ENCODE assay signal across 8 cellular contexts in the genomic region with DNA sequence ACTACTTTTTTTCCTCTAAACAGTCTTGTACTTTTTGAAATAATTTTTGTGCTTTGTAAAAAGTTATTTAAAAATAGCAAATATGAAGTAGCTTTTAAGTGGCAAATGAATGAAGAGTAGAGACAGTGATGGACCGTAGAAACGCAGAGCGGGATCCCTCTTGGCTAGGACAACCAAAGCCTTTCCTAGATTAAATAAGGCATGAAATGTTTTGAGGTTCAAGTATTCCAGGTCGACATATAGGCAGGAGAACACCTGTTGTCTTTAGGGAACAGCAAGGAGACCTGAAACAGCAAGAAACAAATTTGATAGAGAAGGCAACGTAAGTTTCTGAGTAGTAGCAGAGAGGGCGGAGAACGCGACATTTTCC. TPM values are rescaled to one million over a fixed set of nuclear protein-coding genes. Genes with fewer than 3 reads are reported as not detected.
DNase-seq lines count a peak whose midpoint lies in the region; ATAC-seq, FAIRE-seq and TF ChIP-seq lines count a peak whose summit lies in the region.

No MANE protein-coding gene starts in this region.

- H3K4me1 ChIP-seq in GM12878 (ENCODE audit: control insufficient read depth, insufficient read depth, low read length) = peaks cover 10% of the 10 kb centered on the region
- H3K4me1 ChIP-seq in lung (ENCODE audit: control insufficient read depth in 2 of 2, insufficient read depth in 2 of 2, low read length in 2 of 2) = peaks cover 8 to 9% of the 10 kb centered on the region in 2 donors
- peaks cover 0 to 33% (median 22%) of the 10 kb centered on the region in 4 donors for H3K4me1 ChIP-seq in tibial artery

- CTCF ChIA-PET in activated naive CD4-positive, alpha-beta T cell treated with anti-CD3 and anti-CD28 coated beads, Interleukin-2, amount 10 ng/mL, durations not matched to agents 7 days and 5 days (lab: Charles Lee) = interaction anchor here (0.8 to 2.5 kb wide), 11 partner anchors 9 to 299 kb away, joined by 3 to 20 read pairs (median 5); a partner anchor contains a TSS
- CTCF ChIA-PET in GM12878 (lab: Yijun Ruan, JAX) = interaction anchor here (0.8 to 3.2 kb wide), 18 partner anchors 10 to 320 kb away, joined by 3 to 24 read pairs (median 3); a partner anchor contains a TSS

- no peak for DNase-seq in activated naive CD4-positive, alpha-beta T cell treated with anti-CD3 and anti-CD28 coated beads, Interleukin-2, amount 10 ng/mL, durations not matched to agents 7 days and 5 days
- DNase-seq in activated naive CD4-positive, alpha-beta T cell treated with Interleukin-2 at 50 U/mL for 16 hours = no peak
- DNase-seq in GM12878 (ENCODE audit: low read depth, low spot score) (no peak), lung (ENCODE audit: low spot score) (no peak), tibial artery (no peak), head of caudate nucleus (no peak), retina (no peak), G401 (ENCODE audit: low spot score) (no peak)

- in situ Hi-C loops in GM12878 (cut with MboI) = no loop called here
- in situ Hi-C loops in G401 (cut with HindIII; ENCODE audit: low sequenced_read_pairs) = no loop called here

- H3K4me1 Mint-ChIP-seq in activated naive CD4-positive, alpha-beta T cell treated with anti-CD3 and anti-CD28 coated beads, Interleukin-2, amount 10 ng/mL, durations not matched to agents 7 days and 5 days = peaks cover 36% of the 10 kb centered on the region

- H3K79me2 ChIP-seq in GM12878 (ENCODE audit: control insufficient read depth, insufficient read depth, low read length) = peaks cover 46% of the 10 kb centered on the region

- POLR2A ChIA-PET in GM12878 (lab: Charles Lee) = interaction anchor here (0.6 to 2.9 kb wide), 5 partner anchors 13 to 548 kb away, joined by 4 to 19 read pairs (median 6); a partner anchor contains a TSS

- H4K20me1 ChIP-seq in GM12878 (ENCODE audit: control insufficient read depth, insufficient read depth) = no peaks in the 10 kb centered on the region

- peaks cover 3% of the 10 kb centered on the region for H3K27me3 Mint-ChIP-seq in activated naive CD4-positive, alpha-beta T cell treated with anti-CD3 and anti-CD28 coated beads, Interleukin-2, amount 10 ng/mL, durations not matched to agents 7 days and 5 days

- TF ChIP-seq RAD21 in GM12878 (IDR thresholded peaks at IDR 0.05; ENCODE audit: insufficient read depth, low read depth, low read length) = no peak

- H2AFZ ChIP-seq in GM12878 (ENCODE audit: control insufficient read depth, low read depth, low read length) = peak overlapping the region; percentile 100

- no peaks in the 10 kb centered on the region for H3K9me3 Mint-ChIP-seq in activated naive CD4-positive, alpha-beta T cell treated with anti-CD3 and anti-CD28 coated beads, Interleukin-2, amount 10 ng/mL, durations not matched to agents 7 days and 5 days

- no peak for TF ChIP-seq EP300 in GM12878 (IDR thresholded peaks at IDR 0.05; ENCODE audit: borderline replicate concordance in 1 of 2, control insufficient read depth in 1 of 2, low read depth in 2 of 2, low read length in 2 of 2)

- intact Hi-C loops in GM12878 (cut with micrococcal nuclease; ENCODE audit: unreplicated experiment) (loop anchor here (1.0 kb wide), 2 partner anchors 12 to 20 kb away; a partner anchor contains a TSS), tibial artery (cut with DNase I; ENCODE audit: low total_unique reads) (loop anchor here (1.0 kb wide), 1 partner anchor 20 kb away; a partner anchor contains a TSS), head of caudate nucleus (cut with DNase I) (loop anchor here (2.0 kb wide), 1 partner anchor 75 kb away; a partner anchor contains a TSS)

- H3K9me3 ChIP-seq in GM12878 (replicated peaks; ENCODE audit: control insufficient read depth, insufficient read depth, low read length) (no peaks in the 10 kb centered on the region), lung (ENCODE audit: control insufficient read depth in 2 of 2, insufficient read depth in 1 of 2, low read length in 1 of 2) (no peaks in the 10 kb centered on the region), tibial artery (no peaks in the 10 kb centered on the region)

- peak overlapping the region; percentile 93 for H3K4me3 ChIP-seq in GM12878
- no peak overlapping the region for H3K4me3 ChIP-seq in lung
- H3K4me3 ChIP-seq in tibial artery = peak overlapping the region; percentile 80 to 99

- 29% methylated on average over 8 of the region's 8 CpGs for WGBS in GM12878 (ENCODE audit: insufficient coverage, insufficient replicate concordance, low lambda C conversion rate, missing lambda C conversion rate)
- WGBS in lung, 2 donors = 23 to 28% methylated on average over 8 of the region's 8 CpGs

- H3K4me3 Mint-ChIP-seq in activated naive CD4-positive, alpha-beta T cell treated with anti-CD3 and anti-CD28 coated beads, Interleukin-2, amount 10 ng/mL, durations not matched to agents 7 days and 5 days = peak overlapping the region; percentile 94

- H3K36me3 Mint-ChIP-seq in activated naive CD4-positive, alpha-beta T cell treated with anti-CD3 and anti-CD28 coated beads, Interleukin-2, amount 10 ng/mL, durations not matched to agents 7 days and 5 days = peaks cover 9% of the 10 kb centered on the region

- no peak for ATAC-seq in GM12878
- ATAC-seq in lung (ENCODE audit: insufficient read depth, low FRiP score) = no peak

- H3K36me3 ChIP-seq in GM12878 (ENCODE audit: control insufficient read depth in 2 of 2, insufficient read depth in 2 of 2, low read length in 1 of 2) (peaks cover 0 to 3% of the 10 kb centered on the region in 2 experiments; a peak in 2 of 4 replicates), lung (ENCODE audit: control insufficient read depth in 2 of 2, insufficient read depth in 2 of 2, low read length in 2 of 2) (no peaks in the 10 kb centered on the region), tibial artery (no peaks in the 10 kb centered on the region)

- TF ChIP-seq POLR2A in GM12878 (IDR thresholded peaks at IDR 0.05; ENCODE audit: low read depth, low read length) = no peak

- H3K27ac Mint-ChIP-seq in activated naive CD4-positive, alpha-beta T cell treated with anti-CD3 and anti-CD28 coated beads, Interleukin-2, amount 10 ng/mL, durations not matched to agents 7 days and 5 days = peak overlapping the region; percentile 97

- peak overlapping the region; percentile 57; the same call in 1 of the 2 replicates for H3K9ac ChIP-seq in GM12878 (ENCODE audit: control insufficient read depth, insufficient read depth, low read length)

- no peak for TF ChIP-seq CTCF in GM12878 (IDR thresholded peaks at IDR 0.05 in 2 of 3, conservative IDR thresholded peaks at IDR 0.05 in 1 of 3; ENCODE audit: control insufficient read depth in 2 of 3, extremely low read depth in 1 of 3, insufficient read depth in 1 of 3, low read depth in 3 of 3, low read length in 3 of 3)
- TF ChIP-seq CTCF in lung (IDR thresholded peaks at IDR 0.05; ENCODE audit: control extremely low read depth, extremely low read depth) = no peak
- no peak for TF ChIP-seq CTCF in tibial artery (IDR thresholded peaks at IDR 0.05)

- no peak for FAIRE-seq in GM12878 (lab: Jason Lieb, UNC)

- H3K4me2 ChIP-seq in GM12878 (ENCODE audit: control insufficient read depth, insufficient read depth) = peak overlapping the region; percentile 89

- H3K27me3 ChIP-seq in GM12878 (replicated peaks in 1 of 2; ENCODE audit: control insufficient read depth in 2 of 2, insufficient read depth in 2 of 2, low read length in 1 of 2) = no peaks in the 10 kb centered on the region
- no peaks in the 10 kb centered on the region for H3K27me3 ChIP-seq in lung (ENCODE audit: control insufficient read depth, insufficient read depth)
- no peaks in the 10 kb centered on the region for H3K27me3 ChIP-seq in tibial artery

- RAD21 ChIA-PET in GM12878 (lab: Charles Lee; ENCODE audit: unreplicated experiment) = interaction anchor here (0.6 to 1.6 kb wide), 3 partner anchors 17 to 20 kb away, joined by 3 to 6 read pairs (median 3); a partner anchor contains a TSS

- SMC1A ChIA-PET in GM12878 (lab: Charles Lee; ENCODE audit: uncharacterized antibody, unreplicated experiment) = interaction anchor here (0.8 to 3.0 kb wide), 10 partner anchors 8 to 219 kb away, joined by 3 to 16 read pairs (median 4); a partner anchor contains a TSS

- peak overlapping the region; percentile 50; the same call in 1 of the 2 replicates for H3K27ac ChIP-seq in GM12878 (ENCODE audit: control insufficient read depth, insufficient read depth)
- H3K27ac ChIP-seq in lung (ENCODE audit: low read depth in 1 of 2, low read length in 1 of 2) = peak overlapping the region; percentile 14 to 79
- peak overlapping the region; percentile 90 to 94 for H3K27ac ChIP-seq in tibial artery

- BruUV-seq in GM12878 (replicated peaks; lab: Mats Ljungman, UMichigan) = no TSS peak

RNA-seq across cellular contexts. Expression of a gene that starts 0.7 kb away (rescaled TPM):
- 71.3 and 80.3 TPM in 2 replicates for total RNA-seq in GM12878 (2013; cell fraction: nucleolus; rRNA removed)
- total RNA-seq in GM12878 (2014; rRNA removed) (23.4 and 25.1 TPM in 2 replicates), GM12878 (2014; rRNA removed; fragmentation: Illumina TruSeq; extraction: Trizol) (18.7 and 19.2 TPM in 2 replicates), GM12878 (2021) (59.6 and 69.8 TPM in 2 replicates), lung (10 to 100 TPM; 19.3 to 42.1 TPM)
- polyA plus RNA-seq in GM12878 (2011; ENCODE audit: low read depth) = 22.2 TPM
- polyA plus RNA-seq in GM12878 (2011; rRNA removed) (9.6 and 22.3 TPM in 2 replicates), GM12878 (2014; fragmentation: Illumina TruSeq; extraction: Trizol) (42.1 and 55.9 TPM in 2 replicates), GM12878 (2014; fragmentation: Nextera tagmentation; extraction: Ambion mirVana) (10 to 100 TPM; 13.1 to 15.2 TPM), GM12878 (2014; rRNA removed) (44.1 and 54.3 TPM in 2 replicates), GM12878 (2016; fragmentation: Nextera tagmentation; extraction: Ambion mirVana) (10 to 100 TPM; 39.6 to 40.6 TPM), lung (10 to 100 TPM; 25.0 to 28.0 TPM)
- polyA plus RNA-seq in GM12878 (2011; cell fraction: cytosol; rRNA removed) = 21.8 and 22.9 TPM in 2 replicates
- polyA plus RNA-seq in GM12878 (2011; cell fraction: nucleus; rRNA removed) = 57.4 and 75.8 TPM in 2 replicates
- polyA plus RNA-seq in GM12878 (2012) = 23.6 and 36.1 TPM in 2 replicates
- polyA minus RNA-seq in GM12878 (2011; rRNA and poly(A)+ RNA removed) = 43.2 and 45.6 TPM in 2 replicates
- polyA minus RNA-seq in GM12878 (2011; cell fraction: cytosol; rRNA and poly(A)+ RNA removed) = 23.9 and 24.7 TPM in 2 replicates
- 23.0 and 50.0 TPM in 2 replicates for polyA minus RNA-seq in GM12878 (2011; cell fraction: nucleus; rRNA and poly(A)+ RNA removed)
- total RNA-seq in G401 (2014; rRNA removed; shearing (Covaris generic)) = 3.8 and 7.0 TPM in 2 replicates

RNA-seq across cellular contexts. Expression of a gene that starts 12.0 kb away (rescaled TPM):
- 68.8 and 83.8 TPM in 2 replicates for total RNA-seq in GM12878 (2013; cell fraction: nucleolus; rRNA removed)
- 34.6 and 37.7 TPM in 2 replicates for total RNA-seq in GM12878 (2014; rRNA removed)
- total RNA-seq in GM12878 (2014; rRNA removed; fragmentation: Illumina TruSeq; extraction: Trizol) = 35.6 and 36.0 TPM in 2 replicates
- 45.6 and 51.1 TPM in 2 replicates for total RNA-seq in GM12878 (2021)
- polyA plus RNA-seq in GM12878 (2011; ENCODE audit: low read depth) = 22.9 TPM
- 64.9 and 71.5 TPM in 2 replicates for polyA plus RNA-seq in GM12878 (2011; rRNA removed)
- 89.1 and 108 TPM in 2 replicates for polyA plus RNA-seq in GM12878 (2011; cell fraction: cytosol; rRNA removed)
- 264 and 317 TPM in 2 replicates for polyA plus RNA-seq in GM12878 (2011; cell fraction: nucleus; rRNA removed)
- polyA plus RNA-seq in GM12878 (2012) = 37.7 and 49.1 TPM in 2 replicates
- polyA plus RNA-seq in GM12878 (2014; fragmentation: Illumina TruSeq; extraction: Trizol) = 27.0 and 45.4 TPM in 2 replicates
- polyA plus RNA-seq in GM12878 (2014; fragmentation: Nextera tagmentation; extraction: Ambion mirVana) = 1 to 10 TPM; 1.7 to 2.3 TPM
- polyA plus RNA-seq in GM12878 (2014; rRNA removed) = 59.9 and 61.0 TPM in 2 replicates
- polyA plus RNA-seq in GM12878 (2016; fragmentation: Nextera tagmentation; extraction: Ambion mirVana) = 1 to 10 TPM; 4.7 to 5.6 TPM
- 96.8 and 117 TPM in 2 replicates for polyA minus RNA-seq in GM12878 (2011; rRNA and poly(A)+ RNA removed)
- polyA minus RNA-seq in GM12878 (2011; cell fraction: cytosol; rRNA and poly(A)+ RNA removed) = 27.3 and 42.0 TPM in 2 replicates
- 35.9 and 49.0 TPM in 2 replicates for polyA minus RNA-seq in GM12878 (2011; cell fraction: nucleus; rRNA and poly(A)+ RNA removed)
- 10 to 100 TPM; 44.9 to 81.6 TPM for total RNA-seq in lung
- polyA plus RNA-seq in lung = 10 to 100 TPM; 28.6 to 33.8 TPM
- total RNA-seq in G401 (2014; rRNA removed; shearing (Covaris generic)) = 59.7 and 62.5 TPM in 2 replicates

RNA-seq across cellular contexts. Expression of a gene that starts 20.0 kb away (rescaled TPM):
- total RNA-seq in GM12878 (2013; cell fraction: nucleolus; rRNA removed) = 29.3 and 38.5 TPM in 2 replicates
- 106 and 111 TPM in 2 replicates for total RNA-seq in GM12878 (2014; rRNA removed)
- 122 and 125 TPM in 2 replicates for total RNA-seq in GM12878 (2014; rRNA removed; fragmentation: Illumina TruSeq; extraction: Trizol)
- 144 TPM in 2 replicates for total RNA-seq in GM12878 (2021)
- 42.6 TPM for polyA plus RNA-seq in GM12878 (2011; ENCODE audit: low read depth)
- polyA plus RNA-seq in GM12878 (2011; rRNA removed) = 130 and 140 TPM in 2 replicates
- polyA plus RNA-seq in GM12878 (2011; cell fraction: cytosol; rRNA removed) = 101 and 112 TPM in 2 replicates
- 69.0 and 98.6 TPM in 2 replicates for polyA plus RNA-seq in GM12878 (2011; cell fraction: nucleus; rRNA removed)
- polyA plus RNA-seq in GM12878 (2012) = 60.1 and 65.6 TPM in 2 replicates
- 244 and 248 TPM in 2 replicates for polyA plus RNA-seq in GM12878 (2014; fragmentation: Illumina TruSeq; extraction: Trizol)
- polyA plus RNA-seq in GM12878 (2014; fragmentation: Nextera tagmentation; extraction: Ambion mirVana) = 100 to 1,000 TPM in 1 of 2 experiments, 10 to 100 TPM in 1; 91.7 to 103 TPM
- 124 and 126 TPM in 2 replicates for polyA plus RNA-seq in GM12878 (2014; rRNA removed)
- polyA plus RNA-seq in GM12878 (2016; fragmentation: Nextera tagmentation; extraction: Ambion mirVana) = 100 to 1,000 TPM; 180 to 193 TPM
- polyA minus RNA-seq in GM12878 (2011; rRNA and poly(A)+ RNA removed) = 66.7 and 86.4 TPM in 2 replicates
- 34.5 and 42.3 TPM in 2 replicates for polyA minus RNA-seq in GM12878 (2011; cell fraction: cytosol; rRNA and poly(A)+ RNA removed)
- polyA minus RNA-seq in GM12878 (2011; cell fraction: nucleus; rRNA and poly(A)+ RNA removed) = 9.2 and 16.5 TPM in 2 replicates
- 10 to 100 TPM; 30.9 to 42.4 TPM for total RNA-seq in lung
- polyA plus RNA-seq in lung = 10 to 100 TPM; 21.8 to 60.9 TPM
- 137 and 202 TPM in 2 replicates for total RNA-seq in G401 (2014; rRNA removed; shearing (Covaris generic))
